In the genomic region with DNA sequence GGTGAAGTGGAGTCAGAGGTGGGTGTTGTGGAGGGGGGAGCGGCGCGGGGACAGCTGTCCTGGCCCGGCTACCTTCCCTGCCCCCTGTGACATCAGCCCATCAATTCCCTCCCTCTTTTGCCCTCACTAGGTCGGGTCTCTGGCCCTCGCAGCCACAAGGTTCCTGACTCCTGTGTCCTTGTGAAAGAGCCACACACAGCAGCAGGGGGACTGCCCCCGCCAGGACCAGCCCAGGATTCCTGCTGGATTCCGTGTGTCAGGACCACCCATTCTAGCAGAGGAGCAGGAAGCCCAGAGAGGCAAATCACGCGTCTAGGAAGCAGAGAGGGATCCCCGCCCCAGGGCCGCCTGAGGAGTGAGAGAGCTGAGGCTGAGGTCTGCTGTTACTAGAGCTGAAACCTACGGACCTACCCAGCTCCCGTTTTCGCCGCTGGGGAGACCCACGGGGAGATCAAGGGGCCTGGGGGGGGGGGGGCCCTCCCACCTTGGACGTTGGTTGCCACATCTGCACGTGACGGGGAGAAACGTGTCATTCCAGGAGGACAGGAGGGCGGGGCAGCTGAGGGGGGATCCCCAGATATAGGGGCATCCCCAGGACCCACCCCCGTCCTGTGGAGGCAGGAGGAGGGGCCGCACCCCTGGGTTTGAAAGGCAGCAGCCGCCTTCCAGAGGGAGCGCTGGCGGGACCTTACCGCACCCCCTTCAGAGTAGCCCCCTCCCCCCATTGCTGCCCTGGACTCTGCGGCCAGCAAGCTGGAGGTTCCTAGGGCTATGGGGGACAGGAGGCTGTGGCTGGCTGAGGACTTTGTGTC, we compare ENCODE assay signal across 7 cellular contexts. TPM values are rescaled to one million over a fixed set of nuclear protein-coding genes. Genes with fewer than 3 reads are reported as not detected.
DNase-seq lines count a peak whose midpoint lies in the region; ATAC-seq and TF ChIP-seq lines count a peak whose summit lies in the region.

No MANE protein-coding gene starts in this region.

- H3K27ac Mint-ChIP-seq in natural killer cell (peak overlapping the region in 1 of 2 donors; percentile 79), type B pancreatic cell (peak overlapping the region; percentile 90)

- ATAC-seq in GM21529 (IDR thresholded peaks at IDR 0.05; ENCODE audit: unreplicated experiment) (peak; percentile 30), natural killer cell (peak in 1 of 3 donors; percentile 29), HG03457 (IDR thresholded peaks at IDR 0.05; ENCODE audit: unreplicated experiment) (no peak)

- peak overlapping the region; percentile 86 for H3K4me3 ChIP-seq in OCI-LY3 (ENCODE audit: low read length)

- H3K36me3 ChIP-seq in OCI-LY3 (replicated peaks; ENCODE audit: low read depth, low read length), result no peaks in the 10 kb centered on the region

- H3K9me3 ChIP-seq in OCI-LY3 (ENCODE audit: insufficient read depth, low read length), result 0 out of 2 replicates have a peak, but pooled peaks cover 3% of the 10 kb centered on the region

- peak overlapping the region; percentile 88 for H3K27ac ChIP-seq in OCI-LY3 (ENCODE audit: low read length)
- H3K27ac ChIP-seq in cingulate gyrus (ENCODE audit: low read depth, low read length), result peak overlapping the region; percentile 95

- intact Hi-C loops in natural killer cell (cut with micrococcal nuclease), result no loop called here

- H3K27me3 Mint-ChIP-seq in natural killer cell (ENCODE audit: low read depth in 2 of 2), result peaks cover 13 to 33% of the 10 kb centered on the region in 2 donors
- no peaks in the 10 kb centered on the region for H3K27me3 Mint-ChIP-seq in type B pancreatic cell

- H3K4me1 Mint-ChIP-seq in natural killer cell (peaks cover 6 to 28% of the 10 kb centered on the region in 2 donors), type B pancreatic cell (ENCODE audit: unreplicated experiment) (peaks cover 29% of the 10 kb centered on the region)

- no peaks in the 10 kb centered on the region for H3K36me3 Mint-ChIP-seq in natural killer cell
- H3K36me3 Mint-ChIP-seq in type B pancreatic cell, result no peaks in the 10 kb centered on the region

- H2AFZ ChIP-seq in OCI-LY3 (ENCODE audit: low read depth, low read length), result peak overlapping the region; percentile 47; the same call in 1 of the 2 replicates

- no peaks in the 10 kb centered on the region for H4K20me1 ChIP-seq in OCI-LY3 (ENCODE audit: insufficient read depth, low read length)

- H3K4me2 ChIP-seq in OCI-LY3 (ENCODE audit: low read length), result peak overlapping the region; percentile 97

- H3K27me3 ChIP-seq in OCI-LY3 (ENCODE audit: low read depth, low read length), result no peaks in the 10 kb centered on the region

- DNase-seq in natural killer cell, result no peak
- no peak for DNase-seq in type B pancreatic cell (ENCODE audit: extremely low spot score, unreplicated experiment)
- DNase-seq in SIG-M5 (lab: John Stamatoyannopoulos, UW), result no peak

- H3K4me3 Mint-ChIP-seq in natural killer cell, result peak overlapping the region; percentile 83
- H3K4me3 Mint-ChIP-seq in type B pancreatic cell, result peak overlapping the region; percentile 81

- no peak for TF ChIP-seq CTCF in OCI-LY3 (IDR thresholded peaks at IDR 0.05; ENCODE audit: low read depth, low read length)
- no peak for TF ChIP-seq CTCF in natural killer cell (IDR thresholded peaks at IDR 0.05)
- no peak for TF ChIP-seq CTCF in type B pancreatic cell (conservative IDR thresholded peaks at IDR 0.05)

- H3K79me2 ChIP-seq in OCI-LY3 (ENCODE audit: low read length), result no peaks in the 10 kb centered on the region

- H3K9me3 Mint-ChIP-seq in natural killer cell, result no peaks in the 10 kb centered on the region
- no peaks in the 10 kb centered on the region for H3K9me3 Mint-ChIP-seq in type B pancreatic cell

- peaks cover 55% of the 10 kb centered on the region for H3K4me1 ChIP-seq in OCI-LY3 (ENCODE audit: low read length)

- peak overlapping the region; percentile 90 for H3K9ac ChIP-seq in OCI-LY3 (ENCODE audit: low read length)

RNA-seq across cellular contexts. Expression of gene INF2, which starts 12.5 kb away (rescaled TPM):
- total RNA-seq in natural killer cell (10 to 100 TPM; 12.7 to 21.9 (median 15.3) TPM), type B pancreatic cell (ENCODE audit: low replicate concordance) (45.6 and 78.9 TPM in 2 replicates)

RNA-seq across cellular contexts. Expression of gene ADSS1, which starts 47.1 kb away (rescaled TPM):
- 1 to 10 TPM; 2.1 to 2.7 (median 2.5) TPM for total RNA-seq in natural killer cell
- total RNA-seq in type B pancreatic cell (ENCODE audit: low replicate concordance), result 3.2 and 6.9 TPM in 2 replicates
